In genomic region chr17:3891626-3892094, GRCh38 we compare ENCODE assay signal across 9 cellular contexts. TPM values are rescaled to one million over a fixed set of nuclear protein-coding genes. Genes with fewer than 3 reads are reported as not detected.
DNase-seq lines count a peak whose midpoint lies in the region; ATAC-seq and TF ChIP-seq lines count a peak whose summit lies in the region.
"Had no signal": no experiment of that assay in that cellular context is flagged by ENCODE, and none has a peak within 500 bp of the region (broad histone marks: within the 10 kb centered on the region; RNA-seq: fewer than 3 reads in every experiment).

No MANE protein-coding gene starts in this region.

- peak overlapping the region; percentile 96 for H3K4me2 ChIP-seq in SK-N-SH

- H3K9me2 ChIP-seq in SK-N-SH, result no peaks in the 10 kb centered on the region

- H3K36me3 ChIP-seq in SK-N-SH (replicated peaks in 1 of 2; ENCODE audit: control insufficient read depth in 1 of 2, insufficient read depth in 2 of 2, low read length in 1 of 2), result no peaks in the 10 kb centered on the region
- no peaks in the 10 kb centered on the region for H3K36me3 ChIP-seq in iPS DF 6.9 (ENCODE audit: control insufficient read depth, insufficient read depth, low read length)
- no peaks in the 10 kb centered on the region for H3K36me3 ChIP-seq in stomach smooth muscle (ENCODE audit: control insufficient read depth in 2 of 2, insufficient read depth in 2 of 2, low read length in 2 of 2)

- H3K79me2 ChIP-seq in SK-N-SH (ENCODE audit: insufficient read depth), result peaks cover 18% of the 10 kb centered on the region; the same call in 1 of the 2 replicates

- no peak overlapping the region for H3K27ac Mint-ChIP-seq in activated CD4-positive, alpha-beta memory T cell treated with anti-CD3 and anti-CD28 coated beads, Interleukin-2, amount 10 ng/mL, durations not matched to agents 7 days and 5 days

- no peak for TF ChIP-seq EP300 in SK-N-SH (IDR thresholded peaks at IDR 0.05; ENCODE audit: borderline replicate concordance in 1 of 2, low read depth in 1 of 2, low read length in 1 of 2)

- no peak overlapping the region for H2AFZ ChIP-seq in SK-N-SH (ENCODE audit: low read depth)

- TF ChIP-seq CTCF in SK-N-SH (IDR thresholded peaks at IDR 0.05), result no peak

- H3K9me3 Mint-ChIP-seq in activated CD4-positive, alpha-beta memory T cell treated with anti-CD3 and anti-CD28 coated beads, Interleukin-2, amount 10 ng/mL, durations not matched to agents 7 days and 5 days, result no peaks in the 10 kb centered on the region

- no peak for DNase-seq in SK-N-SH
- no peak for DNase-seq in activated CD4-positive, alpha-beta memory T cell treated with anti-CD3 and anti-CD28 coated beads, Interleukin-2, amount 10 ng/mL, durations not matched to agents 7 days and 5 days
- DNase-seq in iPS DF 6.9 (ENCODE audit: low read depth, low spot score), result no peak
- DNase-seq in OCI-M2 (lab: John Stamatoyannopoulos, UW; ENCODE audit: unreplicated experiment), result no peak

- no peaks in the 10 kb centered on the region for H3K9me3 ChIP-seq in SK-N-SH
- H3K9me3 ChIP-seq in iPS DF 6.9 (ENCODE audit: control insufficient read depth, insufficient read depth, low read length), result no peaks in the 10 kb centered on the region
- H3K9me3 ChIP-seq in stomach smooth muscle (ENCODE audit: control insufficient read depth in 2 of 2, low read length in 2 of 2), result no peaks in the 10 kb centered on the region

- no peaks in the 10 kb centered on the region for H3K27me3 ChIP-seq in SK-N-SH (ENCODE audit: insufficient read depth)
- H3K27me3 ChIP-seq in iPS DF 6.9 (ENCODE audit: control insufficient read depth, insufficient read depth, low read length), result no peaks in the 10 kb centered on the region
- H3K27me3 ChIP-seq in stomach smooth muscle (ENCODE audit: control insufficient read depth in 1 of 2, insufficient read depth in 2 of 2, low read length in 2 of 2), result no peaks in the 10 kb centered on the region

- no peak for TF ChIP-seq RAD21 in SK-N-SH (IDR thresholded peaks at IDR 0.05; ENCODE audit: low read length)

- peaks cover 8% of the 10 kb centered on the region for H3K27me3 Mint-ChIP-seq in activated CD4-positive, alpha-beta memory T cell treated with anti-CD3 and anti-CD28 coated beads, Interleukin-2, amount 10 ng/mL, durations not matched to agents 7 days and 5 days

- peak overlapping the region; percentile 74 for H3K4me3 Mint-ChIP-seq in activated CD4-positive, alpha-beta memory T cell treated with anti-CD3 and anti-CD28 coated beads, Interleukin-2, amount 10 ng/mL, durations not matched to agents 7 days and 5 days

- WGBS in SK-N-SH (ENCODE audit: low lambda C conversion rate), result 70% methylated on average over 12 of the region's 12 CpGs
- no CpG with 5 or more reads among the region's 12 CpGs for WGBS in iPS DF 6.9 (ENCODE audit: insufficient coverage, insufficient read length)

- H3K4me1 ChIP-seq in SK-N-SH (ENCODE audit: control insufficient read depth in 1 of 2, insufficient read depth in 2 of 2, low read depth in 1 of 2, low read length in 1 of 2), result peaks cover 9 to 42% of the 10 kb centered on the region in 2 experiments; a peak in 3 of 4 replicates
- H3K4me1 ChIP-seq in iPS DF 6.9 (ENCODE audit: control insufficient read depth, insufficient read depth, low read length), result peaks cover 16% of the 10 kb centered on the region
- peaks cover 75% of the 10 kb centered on the region for H3K4me1 ChIP-seq in stomach smooth muscle (ENCODE audit: control insufficient read depth, insufficient read depth, low read length)

- H3K9ac ChIP-seq in SK-N-SH (no peak overlapping the region), stomach smooth muscle (ENCODE audit: low read length in 2 of 2) (peak overlapping the region; percentile 6 to 29)

- H3F3A ChIP-seq in SK-N-SH (replicated peaks; ENCODE audit: insufficient read depth), result peaks cover 19% of the 10 kb centered on the region

- peaks cover 32% of the 10 kb centered on the region for H3K4me1 Mint-ChIP-seq in activated CD4-positive, alpha-beta memory T cell treated with anti-CD3 and anti-CD28 coated beads, Interleukin-2, amount 10 ng/mL, durations not matched to agents 7 days and 5 days

- POLR2A ChIA-PET in SK-N-SH (lab: Yijun Ruan, JAX), result interaction anchor here (2.4 kb wide), 1 partner anchor 12 kb away, joined by 9 read pairs; no protein-coding TSS in a partner anchor
- POLR2A ChIA-PET in activated CD4-positive, alpha-beta memory T cell treated with anti-CD3 and anti-CD28 coated beads, Interleukin-2, amount 10 ng/mL, durations not matched to agents 7 days and 5 days (lab: Charles Lee), result no interaction called here

- H3K4me3 ChIP-seq in SK-N-SH (ENCODE audit: low read depth in 2 of 2, low read length in 1 of 2) (peak overlapping the region; percentile 70 to 74), iPS DF 6.9 (ENCODE audit: low read length) (peak overlapping the region; percentile 65; the same call in 1 of the 2 replicates), stomach smooth muscle (ENCODE audit: low read length in 2 of 2) (peak overlapping the region; percentile 60 to 75)

- H3K27ac ChIP-seq in SK-N-SH (ENCODE audit: low read depth in 2 of 2, low read length in 1 of 2) (no peak overlapping the region), iPS DF 6.9 (ENCODE audit: low read length) (no peak overlapping the region), stomach smooth muscle (ENCODE audit: low read length) (peak overlapping the region; percentile 94)

- ATAC-seq in SK-N-SH treated with all-trans-retinoic acid at 6 μM for 48 hours (no peak), GM21528 (IDR thresholded peaks at IDR 0.05; ENCODE audit: low FRiP score, unreplicated experiment) (no peak), GM18498 (IDR thresholded peaks at IDR 0.05; ENCODE audit: unreplicated experiment) (no peak)

- H3K36me3 Mint-ChIP-seq in activated CD4-positive, alpha-beta memory T cell treated with anti-CD3 and anti-CD28 coated beads, Interleukin-2, amount 10 ng/mL, durations not matched to agents 7 days and 5 days (ENCODE audit: low read depth), result no peaks in the 10 kb centered on the region

- no peaks in the 10 kb centered on the region for H4K20me1 ChIP-seq in SK-N-SH (ENCODE audit: insufficient read depth)

- CTCF ChIA-PET in SK-N-SH (lab: Yijun Ruan, JAX), result interaction anchor here (0.7 to 2.7 kb wide), 3 partner anchors 12 to 46 kb away, joined by 3 to 14 read pairs (median 3); partner anchors contain the start of gene NCBP3
- CTCF ChIA-PET in activated CD4-positive, alpha-beta memory T cell treated with anti-CD3 and anti-CD28 coated beads, Interleukin-2, amount 10 ng/mL, durations not matched to agents 7 days and 5 days (lab: Charles Lee), result no interaction called here

TF ChIP-seq in SK-N-SH, 30 proteins besides CTCF, POLR2A, EP300 and RAD21 (continues in another document):
- TF ChIP-seq NRF1 (IDR thresholded peaks at IDR 0.05; ENCODE audit: low read depth, low read length) (no peak), NFIC (IDR thresholded peaks at IDR 0.05; ENCODE audit: borderline replicate concordance) (no peak)
- TF ChIP-seq, protein P1, sequence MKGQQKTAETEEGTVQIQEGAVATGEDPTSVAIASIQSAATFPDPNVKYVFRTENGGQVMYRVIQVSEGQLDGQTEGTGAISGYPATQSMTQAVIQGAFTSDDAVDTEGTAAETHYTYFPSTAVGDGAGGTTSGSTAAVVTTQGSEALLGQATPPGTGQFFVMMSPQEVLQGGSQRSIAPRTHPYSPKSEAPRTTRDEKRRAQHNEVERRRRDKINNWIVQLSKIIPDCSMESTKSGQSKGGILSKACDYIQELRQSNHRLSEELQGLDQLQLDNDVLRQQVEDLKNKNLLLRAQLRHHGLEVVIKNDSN (IDR thresholded peaks at IDR 0.05; ENCODE audit: borderline replicate concordance, low read depth), result no peak

TF ChIP-seq in SK-N-SH treated with all-trans-retinoic acid at 6 μM for 48 hours, 23 proteins besides CTCF, POLR2A, EP300 and RAD21 (continues in another document):
- TF ChIP-seq, protein P2, sequence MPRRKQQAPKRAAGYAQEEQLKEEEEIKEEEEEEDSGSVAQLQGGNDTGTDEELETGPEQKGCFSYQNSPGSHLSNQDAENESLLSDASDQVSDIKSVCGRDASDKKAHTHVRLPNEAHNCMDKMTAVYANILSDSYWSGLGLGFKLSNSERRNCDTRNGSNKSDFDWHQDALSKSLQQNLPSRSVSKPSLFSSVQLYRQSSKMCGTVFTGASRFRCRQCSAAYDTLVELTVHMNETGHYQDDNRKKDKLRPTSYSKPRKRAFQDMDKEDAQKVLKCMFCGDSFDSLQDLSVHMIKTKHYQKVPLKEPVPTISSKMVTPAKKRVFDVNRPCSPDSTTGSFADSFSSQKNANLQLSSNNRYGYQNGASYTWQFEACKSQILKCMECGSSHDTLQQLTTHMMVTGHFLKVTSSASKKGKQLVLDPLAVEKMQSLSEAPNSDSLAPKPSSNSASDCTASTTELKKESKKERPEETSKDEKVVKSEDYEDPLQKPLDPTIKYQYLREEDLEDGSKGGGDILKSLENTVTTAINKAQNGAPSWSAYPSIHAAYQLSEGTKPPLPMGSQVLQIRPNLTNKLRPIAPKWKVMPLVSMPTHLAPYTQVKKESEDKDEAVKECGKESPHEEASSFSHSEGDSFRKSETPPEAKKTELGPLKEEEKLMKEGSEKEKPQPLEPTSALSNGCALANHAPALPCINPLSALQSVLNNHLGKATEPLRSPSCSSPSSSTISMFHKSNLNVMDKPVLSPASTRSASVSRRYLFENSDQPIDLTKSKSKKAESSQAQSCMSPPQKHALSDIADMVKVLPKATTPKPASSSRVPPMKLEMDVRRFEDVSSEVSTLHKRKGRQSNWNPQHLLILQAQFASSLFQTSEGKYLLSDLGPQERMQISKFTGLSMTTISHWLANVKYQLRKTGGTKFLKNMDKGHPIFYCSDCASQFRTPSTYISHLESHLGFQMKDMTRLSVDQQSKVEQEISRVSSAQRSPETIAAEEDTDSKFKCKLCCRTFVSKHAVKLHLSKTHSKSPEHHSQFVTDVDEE (CRISPR knock-in tag; IDR thresholded peaks at IDR 0.05), result no peak
- TF ChIP-seq GLIS3 (CRISPR knock-in tag; IDR thresholded peaks at IDR 0.05) (no peak), ZFP30 (CRISPR knock-in tag; IDR thresholded peaks at IDR 0.05) (no peak), ZNF70 (CRISPR knock-in tag; IDR thresholded peaks at IDR 0.05) (no peak), TCF4 (CRISPR knock-in tag; IDR thresholded peaks at IDR 0.05; ENCODE audit: borderline replicate concordance) (no peak), ARNTL (CRISPR knock-in tag; IDR thresholded peaks at IDR 0.05; ENCODE audit: borderline replicate concordance, low read depth) (no peak)

RNA-seq across cellular contexts. Expression of gene CAMKK1, which starts 1.2 kb away (rescaled TPM):
- 6.8 and 8.1 TPM in 2 replicates for polyA plus RNA-seq in SK-N-SH (2012; rRNA removed)
- 2.9 and 4.5 TPM in 2 replicates for polyA plus RNA-seq in SK-N-SH (2012; cell fraction: cytosol; rRNA removed)
- 21.8 and 22.5 TPM in 2 replicates for polyA plus RNA-seq in SK-N-SH (2012; cell fraction: nucleus; rRNA removed)
- total RNA-seq in activated CD4-positive, alpha-beta memory T cell treated with anti-CD3 and anti-CD28 coated beads, Interleukin-2, amount 10 ng/mL, durations not matched to agents 7 days and 5 days, result 1 to 10 TPM; 1.4 to 1.8 TPM

RNA-seq across cellular contexts. Expression of gene P2RX1, which starts 24.6 kb away (rescaled TPM):
- polyA plus RNA-seq in SK-N-SH (2012; rRNA removed), result not detected in 2 replicates
- polyA plus RNA-seq in SK-N-SH (2012; cell fraction: cytosol; rRNA removed), result not detected in 2 replicates
- polyA plus RNA-seq in SK-N-SH (2012; cell fraction: nucleus; rRNA removed), result 0.04 TPM in 1 of 2 replicates, not detected in the other
- total RNA-seq in activated CD4-positive, alpha-beta memory T cell treated with anti-CD3 and anti-CD28 coated beads, Interleukin-2, amount 10 ng/mL, durations not matched to agents 7 days and 5 days, result under 1 TPM; 0.45 to 0.65 TPM
- total RNA-seq: renal cortical epithelial cell had no signal

RNA-seq across cellular contexts. Expression of gene NCBP3, which starts 45.6 kb away (rescaled TPM):
- polyA plus RNA-seq in SK-N-SH (2012; rRNA removed), result 6.5 and 9.5 TPM in 2 replicates
- polyA plus RNA-seq in SK-N-SH (2012; cell fraction: cytosol; rRNA removed), result 7.4 and 9.4 TPM in 2 replicates
- polyA plus RNA-seq in SK-N-SH (2012; cell fraction: nucleus; rRNA removed), result 16.2 and 29.3 TPM in 2 replicates
- total RNA-seq in activated CD4-positive, alpha-beta memory T cell treated with anti-CD3 and anti-CD28 coated beads, Interleukin-2, amount 10 ng/mL, durations not matched to agents 7 days and 5 days, result 10 to 100 TPM; 42.8 to 43.9 TPM
